Comparison of ENCODE assay signal across 24 cellular contexts in genomic region chr9:134190232-134191121, GRCh38. TPM values are rescaled to one million over a fixed set of nuclear protein-coding genes. Genes with fewer than 3 reads are reported as not detected.
A peak's percentile ranks its signal among the peaks of the same experiment; 100 is the strongest.
DNase-seq lines count a peak whose midpoint lies in the region; ATAC-seq and TF ChIP-seq lines count a peak whose summit lies in the region.
"Had no signal": no experiment of that assay in that cellular context is flagged by ENCODE, and none has a peak within 500 bp of the region (broad histone marks: within the 10 kb centered on the region; RNA-seq: fewer than 3 reads in every experiment).

No MANE protein-coding gene starts in this region.

- H3K36me3 ChIP-seq in heart left ventricle (no peaks in the 10 kb centered on the region), neuronal stem cell (replicated peaks in 1 of 2; ENCODE audit: control insufficient read depth in 2 of 2, insufficient read depth in 2 of 2, low read length in 2 of 2) (no peaks in the 10 kb centered on the region), aorta (ENCODE audit: control insufficient read depth in 1 of 2, insufficient read depth in 2 of 2, low read length in 1 of 2) (no peaks in the 10 kb centered on the region), HAP-1 (replicated peaks) (no peaks in the 10 kb centered on the region)
- H3K36me3 ChIP-seq: ascending aorta, esophagus squamous epithelium, right atrium auricular region had no signal

- no peak overlapping the region for H4K8ac ChIP-seq in neuronal stem cell (ENCODE audit: low read depth, low read length)

- H3K4me3 Mint-ChIP-seq in brain, result no peak overlapping the region
- H3K4me3 Mint-ChIP-seq: HFFc6; IgD-negative memory B cell; T-helper 1 cell treated with Interleukin-12 subunit alpha and Interleukin-12 subunit beta and Interleukin-4 antibody, amounts not matched to agents 30 μg/mL and 1 μg/mL, for 36 hours had no signal

- no peak overlapping the region for H3K14ac ChIP-seq in neuronal stem cell (ENCODE audit: low read length)

- TF ChIP-seq CTCF in heart left ventricle (IDR thresholded peaks at IDR 0.05), result no peak
- no peak for TF ChIP-seq CTCF in brain (conservative IDR thresholded peaks at IDR 0.05)

- in situ Hi-C loops in HAP-1 (cut with MboI; ENCODE audit: low sequenced_read_pairs), result no loop called here

- TF ChIP-seq POLR2A in heart left ventricle (IDR thresholded peaks at IDR 0.05), result no peak

- peak overlapping the region; percentile 60 for H2AK5ac ChIP-seq in neuronal stem cell (ENCODE audit: low read depth, low read length)

- peaks cover 7% of the 10 kb centered on the region for H3K27me3 Mint-ChIP-seq in brain

- H3K9ac ChIP-seq in neuronal stem cell (ENCODE audit: low read depth, low read length, poor library complexity), result no peak overlapping the region

- H3K4ac ChIP-seq in neuronal stem cell (ENCODE audit: low read length), result no peak overlapping the region

- no peaks in the 10 kb centered on the region for H3K36me3 Mint-ChIP-seq in brain
- H3K36me3 Mint-ChIP-seq: IgD-negative memory B cell had no signal

- H2BK15ac ChIP-seq in neuronal stem cell (ENCODE audit: low read length), result peak overlapping the region; percentile 84

- no peak overlapping the region for H2BK12ac ChIP-seq in neuronal stem cell (ENCODE audit: low read length)

- H3K27me3 ChIP-seq in heart left ventricle (peaks cover 0 to 6% (median 0%) of the 10 kb centered on the region in 9 donors), neuronal stem cell (ENCODE audit: control insufficient read depth in 3 of 3, insufficient read depth in 3 of 3, low read depth in 1 of 3, low read length in 3 of 3) (peaks cover 0 to 57% (median 19%) of the 10 kb centered on the region in 3 experiments), aorta (ENCODE audit: control insufficient read depth in 1 of 2, insufficient read depth in 2 of 2, low read length in 1 of 2) (no peaks in the 10 kb centered on the region), HAP-1 (ENCODE audit: low read depth) (no peaks in the 10 kb centered on the region)
- H3K27me3 ChIP-seq: ascending aorta, right atrium auricular region had no signal

- H3K9me3 ChIP-seq in heart left ventricle (no peaks in the 10 kb centered on the region), neuronal stem cell (replicated peaks in 1 of 2; ENCODE audit: control insufficient read depth in 2 of 2, insufficient read depth in 1 of 2, low read depth in 1 of 2, low read length in 2 of 2) (no peaks in the 10 kb centered on the region), aorta (ENCODE audit: control insufficient read depth, low read length) (no peaks in the 10 kb centered on the region), HAP-1 (no peaks in the 10 kb centered on the region)
- H3K9me3 ChIP-seq: ascending aorta, esophagus squamous epithelium, right atrium auricular region had no signal

- H3K4me3 ChIP-seq in heart left ventricle (no peak overlapping the region), neuronal stem cell (ENCODE audit: low read length in 2 of 2) (no peak overlapping the region), aorta (ENCODE audit: low read length in 2 of 2) (no peak overlapping the region), HAP-1 (no peak overlapping the region)
- H3K4me3 ChIP-seq: ascending aorta, esophagus squamous epithelium, right atrium auricular region had no signal

- H3K23ac ChIP-seq in neuronal stem cell (ENCODE audit: low read depth, low read length, poor library complexity), result no peak overlapping the region

- H3K4me1 ChIP-seq in heart left ventricle (peaks cover 0 to 21% (median 7%) of the 10 kb centered on the region in 12 donors), neuronal stem cell (ENCODE audit: control insufficient read depth in 2 of 2, insufficient read depth in 1 of 2, low read depth in 1 of 2, low read length in 2 of 2) (peaks cover 9 to 14% of the 10 kb centered on the region in 2 donors), aorta (ENCODE audit: control insufficient read depth in 1 of 2, insufficient read depth in 2 of 2, low read length in 2 of 2) (no peaks in the 10 kb centered on the region), HAP-1 (no peaks in the 10 kb centered on the region)

- WGBS in heart left ventricle, 4 donors, result 93 to 95% (median 95%) methylated on average over 24 to 29 of the region's 29 CpGs
- WGBS in neuronal stem cell (ENCODE audit: extremely low coverage in 2 of 2, insufficient read length in 2 of 2, insufficient replicate concordance in 1 of 2), 2 donors, result no CpG with 5 or more reads among the region's 29 CpGs
- WGBS in aorta, 2 donors, result 90 to 93% methylated on average over 29 of the region's 29 CpGs

- H2AFZ ChIP-seq in neuronal stem cell (ENCODE audit: low read length), result no peak overlapping the region

- intact Hi-C loops in heart left ventricle (cut with DNase I), result no loop called here
- intact Hi-C loops in left ventricle myocardium superior (cut with micrococcal nuclease), result no loop called here
- intact Hi-C loops in aorta (cut with DNase I), result no loop called here

- H3K9me3 Mint-ChIP-seq in brain, result peaks cover 0 to 5% (median 0%) of the 10 kb centered on the region in 5 experiments
- H3K9me3 Mint-ChIP-seq: HFFc6; T-helper 1 cell treated with Interleukin-12 subunit alpha and Interleukin-12 subunit beta and Interleukin-4 antibody, amounts not matched to agents 30 μg/mL and 1 μg/mL, for 36 hours had no signal

- H3K27ac Mint-ChIP-seq in brain, result peak overlapping the region in 4 of 5 experiments; percentile 14 to 82 (median 56)
- H3K27ac Mint-ChIP-seq: CD14-positive monocyte; HFFc6; IgD-negative memory B cell; T-helper 1 cell treated with Interleukin-12 subunit alpha and Interleukin-12 subunit beta and Interleukin-4 antibody, amounts not matched to agents 30 μg/mL and 1 μg/mL, for 36 hours had no signal

- no peak for ATAC-seq in heart left ventricle
- no peak for ATAC-seq in left ventricle myocardium superior
- ATAC-seq in aorta (ENCODE audit: low FRiP score), result peak; percentile 3
- no peak for ATAC-seq in GM21423 (IDR thresholded peaks at IDR 0.05; ENCODE audit: unreplicated experiment)

- no peaks in the 10 kb centered on the region for H3K79me1 ChIP-seq in neuronal stem cell (ENCODE audit: low read depth, low read length)

- H3K18ac ChIP-seq in neuronal stem cell (ENCODE audit: low read length), result peak overlapping the region; percentile 83

- H2BK5ac ChIP-seq in neuronal stem cell (ENCODE audit: low read length), result peak overlapping the region; percentile 72

- no peak overlapping the region for H2BK120ac ChIP-seq in neuronal stem cell (ENCODE audit: low read depth, low read length)

- no peak overlapping the region for H4K91ac ChIP-seq in neuronal stem cell (ENCODE audit: low read depth, low read length, poor library complexity)

- peaks cover 41% of the 10 kb centered on the region for H3K4me1 Mint-ChIP-seq in brain

- no peak overlapping the region for H3K4me2 ChIP-seq in neuronal stem cell (ENCODE audit: insufficient read depth, low read length, poor library complexity, severe bottlenecking)

- DNase-seq in heart left ventricle, result peak in 4 of 5 donors; percentile 12 to 42 (median 18)
- no peak for DNase-seq in left ventricle myocardium superior
- no peak for DNase-seq in neuronal stem cell (ENCODE audit: low spot score)
- peak; percentile 35 to 64 for DNase-seq in aorta
- DNase-seq in SKM-1 treated with dmso at 0.1 percent for 144 hours (lab: John Stamatoyannopoulos, UW; ENCODE audit: unreplicated experiment), result no peak
- no peak for DNase-seq in HAP-1 (ENCODE audit: low spot score in 2 of 2)
- DNase-seq: ACHN; activated CD4-positive, alpha-beta T cell treated with anti-CD3 and anti-CD28 coated beads, Interleukin-2, amount 50 U/mL, for 48 hours; cerebellar nuclear complex; effector memory CD4-positive, alpha-beta T cell; esophagus squamous epithelium; HFFc6; NCI-H146; NCI-H748 treated with DMSO at 0.1 percent for 48 hours; SHP77 treated with DMSO at 0.1 percent for 48 hours had no signal

- no peak overlapping the region for H3K27ac ChIP-seq in heart left ventricle
- H3K27ac ChIP-seq in neuronal stem cell (replicated peaks; ENCODE audit: low read length), result no peak overlapping the region
- H3K27ac ChIP-seq in aorta (ENCODE audit: low read depth in 1 of 2, low read length in 2 of 2), result no peak overlapping the region
- H3K27ac ChIP-seq: ascending aorta, esophagus squamous epithelium, right atrium auricular region, VCaP had no signal

RNA-seq across cellular contexts. Expression of gene RNU6ATAC, which starts 26.1 kb away (rescaled TPM):
- total RNA-seq in heart left ventricle (100 to 1,000 TPM in 1 of 9 donors, 10 to 100 TPM in 5, not detected in 3; 17.3 to 178 (median 80.1) TPM), left ventricle myocardium superior (94.3 TPM), aorta (100 to 1,000 TPM; 119 to 181 TPM)
- polyA plus RNA-seq in heart left ventricle (not detected), brain (ENCODE audit: insufficient read depth, low read depth, low replicate concordance) (not detected), aorta (not detected)
- not detected for polyA plus RNA-seq in neuronal stem cell (2013, experiment 1 of 2)
- polyA plus RNA-seq in neuronal stem cell (2013, experiment 2 of 2), result not detected
- total RNA-seq: ascending aorta, esophagus squamous epithelium, lower leg skin, right atrium auricular region had no signal
- polyA plus RNA-seq: CD14-positive monocyte, IgD-negative memory B cell had no signal

RNA-seq across cellular contexts. Expression of gene WDR5, which starts 54.6 kb away (rescaled TPM):
- total RNA-seq in heart left ventricle, result 10 to 100 TPM; 13.1 to 23.8 (median 17.2) TPM
- polyA plus RNA-seq in heart left ventricle, result 10 to 100 TPM; 12.9 to 24.7 TPM
- total RNA-seq in left ventricle myocardium superior, result 19.6 TPM
- polyA plus RNA-seq in brain (ENCODE audit: insufficient read depth, low read depth, low replicate concordance), result 48.9 TPM
- 31.5 TPM for polyA plus RNA-seq in neuronal stem cell (2013, experiment 1 of 2)
- polyA plus RNA-seq in neuronal stem cell (2013, experiment 2 of 2), result 31.4 TPM
- total RNA-seq in aorta, result 10 to 100 TPM; 15.4 to 25.1 TPM
- 10 to 100 TPM; 11.5 to 14.9 TPM for polyA plus RNA-seq in aorta

Comparison
In these comparisons a context has a peak if more than half of its experiments do, and no peak if none do; other contexts are left out.
1. DNase-seq: peak in heart left ventricle (4 of 5) and aorta (2 of 2); none in left ventricle myocardium superior (single experiment), neuronal stem cell (single experiment), SKM-1 treated with dmso at 0.1 percent for 144 hours (single experiment) and HAP-1 (0 of 2).